Comparison of ENCODE assay signal across 22 cellular contexts in the genomic region with DNA sequence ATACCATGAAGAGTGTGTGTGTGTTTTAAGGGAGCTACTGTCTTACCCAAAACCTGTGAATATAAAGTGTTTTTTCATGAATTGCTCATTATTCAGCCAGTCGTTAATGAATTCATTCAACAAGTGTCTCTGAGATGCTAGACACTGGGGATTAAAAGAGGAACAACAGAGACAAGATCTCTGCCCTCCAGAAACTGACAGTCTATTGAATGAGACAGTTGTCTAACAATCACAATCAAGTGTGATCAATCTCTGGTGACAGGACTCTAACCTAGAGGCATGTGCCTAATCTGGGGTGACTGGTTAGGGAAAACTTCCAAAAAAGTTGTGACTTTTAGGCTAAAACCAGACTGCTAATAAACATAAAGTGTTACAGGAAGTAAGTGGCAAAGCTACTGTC.
"Had no signal": no experiment of that assay in that cellular context is flagged by ENCODE, and none has a peak within 500 bp of the region (broad histone marks: within the 10 kb centered on the region; RNA-seq: fewer than 3 reads in every experiment).

No MANE protein-coding gene starts in this region.

- H3K79me2 ChIP-seq: parathyroid adenoma had no signal

- H3K27ac ChIP-seq: brain microvascular endothelial cell, colonic mucosa, foreskin keratinocyte, parathyroid adenoma, upper lobe of right lung had no signal

- H3K27me3 Mint-ChIP-seq: central memory CD8-positive, alpha-beta T cell; stimulated activated naive B cell treated with anti-CD40 and anti-IgM and Interleukin-4, amounts not matched to agents 10 μg/mL and 1 μg/mL and 100 μg/mL, for 72 hours had no signal

- H3K36me3 Mint-ChIP-seq: activated naive CD4-positive, alpha-beta T cell treated with anti-CD3 and anti-CD28 coated beads, Interleukin-2, amount 10 ng/mL, durations not matched to agents 7 days and 5 days had no signal

- H3K9me3 Mint-ChIP-seq: activated naive CD8-positive, alpha-beta T cell treated with anti-CD3 and anti-CD28 coated beads, Interleukin-2, amount 50 U/mL, for 24 hours; activated T-cell treated with anti-CD3 and anti-CD28 coated beads, Interleukin-2, amount 50 U/mL, for 4 hours; central memory CD8-positive, alpha-beta T cell; stimulated activated naive B cell treated with anti-CD40 and anti-IgM and Interleukin-4, amounts not matched to agents 10 μg/mL and 1 μg/mL and 100 μg/mL, for 72 hours had no signal

- ATAC-seq: activated CD4-positive, CD25-positive, alpha-beta regulatory T cell treated with anti-CD3 and anti-CD28 coated beads, Interleukin-2, amount 50 U/mL, for 24 hours; activated CD8-positive, alpha-beta T cell treated with anti-CD3 and anti-CD28 coated beads, Interleukin-2, amount 10 ng/mL, durations not matched to agents 7 days and 5 days; activated naive CD8-positive, alpha-beta T cell treated with anti-CD3 and anti-CD28 coated beads, Interleukin-2, amount 50 U/mL, for 24 hours; activated T-cell treated with anti-CD3 and anti-CD28 coated beads, Interleukin-2, amount 50 U/mL, for 4 hours; foreskin keratinocyte; sciatic nerve; upper lobe of right lung had no signal

- H3K9me3 ChIP-seq: colonic mucosa, upper lobe of right lung had no signal

- H3K36me3 ChIP-seq: brain microvascular endothelial cell, colonic mucosa, upper lobe of right lung had no signal

- H3K4me1 Mint-ChIP-seq: central memory CD8-positive, alpha-beta T cell had no signal

- H2AFZ ChIP-seq: parathyroid adenoma had no signal

- H3K4me3 Mint-ChIP-seq: activated CD4-positive, alpha-beta T cell treated with anti-CD3 and anti-CD28 coated beads, Interleukin-2, amount 10 ng/mL, durations not matched to agents 7 days and 5 days; activated CD8-positive, alpha-beta T cell treated with anti-CD3 and anti-CD28 coated beads, Interleukin-2, amount 10 ng/mL, durations not matched to agents 7 days and 5 days; activated naive CD4-positive, alpha-beta T cell treated with anti-CD3 and anti-CD28 coated beads, Interleukin-2, amount 10 ng/mL, durations not matched to agents 7 days and 5 days; activated naive CD8-positive, alpha-beta T cell treated with anti-CD3 and anti-CD28 coated beads, Interleukin-2, amount 50 U/mL, for 24 hours; activated T-cell treated with anti-CD3 and anti-CD28 coated beads, Interleukin-2, amount 50 U/mL, for 4 hours; central memory CD8-positive, alpha-beta T cell; nephron; stimulated activated naive B cell treated with anti-CD40 and anti-IgM and Interleukin-4, amounts not matched to agents 10 μg/mL and 1 μg/mL and 100 μg/mL, for 72 hours had no signal

- H3K27ac Mint-ChIP-seq: activated CD4-positive, alpha-beta T cell treated with anti-CD3 and anti-CD28 coated beads, Interleukin-2, amount 10 ng/mL, durations not matched to agents 7 days and 5 days; activated CD8-positive, alpha-beta T cell treated with anti-CD3 and anti-CD28 coated beads, Interleukin-2, amount 10 ng/mL, durations not matched to agents 7 days and 5 days; activated naive CD4-positive, alpha-beta T cell treated with anti-CD3 and anti-CD28 coated beads, Interleukin-2, amount 10 ng/mL, durations not matched to agents 7 days and 5 days; activated naive CD8-positive, alpha-beta T cell treated with anti-CD3 and anti-CD28 coated beads, Interleukin-2, amount 50 U/mL, for 24 hours; stimulated activated naive B cell treated with anti-CD40 and anti-IgM and Interleukin-4, amounts not matched to agents 10 μg/mL and 1 μg/mL and 100 μg/mL, for 72 hours had no signal

- H3K27me3 ChIP-seq: brain microvascular endothelial cell, colonic mucosa, foreskin keratinocyte, upper lobe of right lung had no signal

- H3K9ac ChIP-seq: parathyroid adenoma had no signal

- DNase-seq: activated CD4-positive, alpha-beta T cell treated with anti-CD3 and anti-CD28 coated beads, Interleukin-2, amount 10 ng/mL, durations not matched to agents 7 days and 5 days; activated CD8-positive, alpha-beta T cell treated with anti-CD3 and anti-CD28 coated beads, Interleukin-2, amount 10 ng/mL, durations not matched to agents 7 days and 5 days; activated effector memory CD4-positive, alpha-beta T cell treated with Interleukin-2 at 50 U/mL for 16 hours; activated naive CD4-positive, alpha-beta T cell treated with anti-CD3 and anti-CD28 coated beads, Interleukin-2, amount 10 ng/mL, durations not matched to agents 7 days and 5 days; activated naive CD8-positive, alpha-beta T cell treated with anti-CD3 and anti-CD28 coated beads, Interleukin-2, amount 50 U/mL, for 24 hours; activated T-cell treated with anti-CD3 and anti-CD28 coated beads, Interleukin-2, amount 50 U/mL, for 4 hours; aorta; brain microvascular endothelial cell; colonic mucosa; foreskin keratinocyte; glutamatergic neuron; hypothalamus; midbrain; stimulated activated CD4-positive, alpha-beta T cell treated with anti-CD3 and anti-CD28 coated beads, Interleukin-4, amount 100 ng/mL, for 4 hours; stimulated activated naive B cell treated with anti-CD40 and anti-IgM and Interleukin-4, amounts not matched to agents 10 μg/mL and 1 μg/mL and 100 μg/mL, for 72 hours; upper lobe of right lung had no signal

- H3K4me3 ChIP-seq: colonic mucosa, lung, upper lobe of right lung had no signal

- H3K4me1 ChIP-seq: colonic mucosa, foreskin keratinocyte, parathyroid adenoma, upper lobe of right lung had no signal
